In genomic region chr2:31234690-31235503, GRCh38 we compare ENCODE assay signal across 8 cellular contexts. TPM values are rescaled to one million over a fixed set of nuclear protein-coding genes. Genes with fewer than 3 reads are reported as not detected.
DNase-seq lines count a peak whose midpoint lies in the region; ATAC-seq and TF ChIP-seq lines count a peak whose summit lies in the region.

No MANE protein-coding gene starts in this region.

- H3K36me3 Mint-ChIP-seq in Calu3 (ENCODE audit: insufficient read depth, unreplicated experiment) (peaks cover 5% of the 10 kb centered on the region), T-helper 17 cell (ENCODE audit: low read depth) (no peaks in the 10 kb centered on the region)

- peak overlapping the region; percentile 27 for H3K27ac ChIP-seq in psoas muscle
- no peak overlapping the region for H3K27ac ChIP-seq in caudate nucleus (ENCODE audit: low read depth, low read length)

- BruUV-seq in Calu3 (replicated peaks; lab: Mats Ljungman, UMichigan), result no TSS peak

- peaks cover 38% of the 10 kb centered on the region for H3K27me3 Mint-ChIP-seq in Calu3 (ENCODE audit: unreplicated experiment)
- peaks cover 9% of the 10 kb centered on the region for H3K27me3 Mint-ChIP-seq in T-helper 17 cell

- DNase-seq in Calu3, result no peak
- DNase-seq in T-helper 17 cell, result no peak
- DNase-seq in fibroblast of villous mesenchyme (ENCODE audit: low read depth), result no peak
- DNase-seq in psoas muscle, result no peak
- no peak for DNase-seq in caudate nucleus (lab: John Stamatoyannopoulos, UW)
- DNase-seq in NCI-H526 treated with DMSO at 0.1 percent for 48 hours (lab: John Stamatoyannopoulos, UW), result no peak

- H3K4me1 Mint-ChIP-seq in Calu3 (ENCODE audit: low read depth, unreplicated experiment) (peaks cover 8% of the 10 kb centered on the region), T-helper 17 cell (peaks cover 19% of the 10 kb centered on the region)

- peaks cover 27% of the 10 kb centered on the region for H3K4me1 ChIP-seq in psoas muscle

- 64 to 65% (median 65%) methylated on average over 17 of the region's 17 CpGs for WGBS in psoas muscle, 3 donors

- H3K4me3 ChIP-seq in fibroblast of villous mesenchyme (ENCODE audit: low read depth, low read length) (peak overlapping the region; percentile 79), psoas muscle (peak overlapping the region; percentile 75)

- H3K27ac Mint-ChIP-seq in Calu3 (ENCODE audit: unreplicated experiment) (no peak overlapping the region), T-helper 17 cell (peak overlapping the region; percentile 14)

- no peak for ATAC-seq in T-helper 17 cell
- no peak for ATAC-seq in psoas muscle
- ATAC-seq in HG02973 (IDR thresholded peaks at IDR 0.05; ENCODE audit: unreplicated experiment), result no peak
- ATAC-seq in HG02884 (IDR thresholded peaks at IDR 0.05; ENCODE audit: unreplicated experiment), result no peak

- no peaks in the 10 kb centered on the region for H3K36me3 ChIP-seq in psoas muscle (ENCODE audit: insufficient read depth in 1 of 2, low read depth in 1 of 2)

- H3K27me3 ChIP-seq in psoas muscle (ENCODE audit: insufficient read depth in 3 of 3, low read length in 2 of 3), result peaks cover 0 to 14% (median 0%) of the 10 kb centered on the region in 3 donors

- no peaks in the 10 kb centered on the region for H3K9me3 ChIP-seq in T-helper 17 cell (ENCODE audit: control insufficient read depth, low read length, poor library complexity, severe bottlenecking)
- no peaks in the 10 kb centered on the region for H3K9me3 ChIP-seq in psoas muscle

- H3K4me3 Mint-ChIP-seq in Calu3 (ENCODE audit: low read depth, unreplicated experiment), result peak overlapping the region; percentile 70
- H3K4me3 Mint-ChIP-seq in T-helper 17 cell, result peak overlapping the region; percentile 83

- no peak for TF ChIP-seq CTCF in Calu3 (IDR thresholded peaks at IDR 0.05; ENCODE audit: unreplicated experiment)
- TF ChIP-seq CTCF in fibroblast of villous mesenchyme (IDR thresholded peaks at IDR 0.05; ENCODE audit: insufficient read depth, low read depth, low read length), result no peak
- TF ChIP-seq CTCF in psoas muscle (IDR thresholded peaks at IDR 0.05), result no peak

- H3K9me3 Mint-ChIP-seq in Calu3 (ENCODE audit: low read depth, unreplicated experiment), result no peaks in the 10 kb centered on the region

- CTCF ChIA-PET in Calu3 (lab: Charles Lee), result no interaction called here

- intact Hi-C loops in Calu3 (cut with micrococcal nuclease; ENCODE audit: unreplicated experiment), result loop anchor here (5.0 to 10.0 kb wide), 2 partner anchors 202 to 290 kb away; no protein-coding TSS in a partner anchor
- intact Hi-C loops in psoas muscle (cut with DNase I), result loop anchor here in 1 of 2 donors (5.0 kb wide), 1 partner anchor 97 kb away; no protein-coding TSS in a partner anchor

RNA-seq across cellular contexts. Expression of gene EHD3, which starts 0.9 kb away (rescaled TPM):
- total RNA-seq in Calu3 (2022) (1.7 and 2.2 TPM in 2 replicates), T-helper 17 cell (10 to 100 TPM in 1 of 2 donors, 1 to 10 TPM in 1; 3.9 to 23.5 TPM), fibroblast of villous mesenchyme (48.8 and 59.6 TPM in 2 replicates), psoas muscle (1 to 10 TPM; 1.5 to 2.9 (median 2.0) TPM)
- 1 to 10 TPM in 2 of 3 donors, under 1 TPM in 1; 0.73 to 5.2 (median 1.3) TPM for polyA plus RNA-seq in psoas muscle

RNA-seq across cellular contexts. Expression of gene CAPN14, which starts 17.6 kb away (rescaled TPM):
- total RNA-seq in Calu3 (2022), result 0.35 and 0.42 TPM in 2 replicates
- total RNA-seq in T-helper 17 cell, result under 1 TPM; 0.18 to 0.65 TPM
- total RNA-seq in fibroblast of villous mesenchyme, result under 0.01 TPM in 2 replicates
- total RNA-seq in psoas muscle, result under 1 TPM in 1 of 4 donors, not detected in 3; 0.13 TPM
- under 1 TPM; 0.01 to 0.04 (median 0.03) TPM for polyA plus RNA-seq in psoas muscle
